In the genomic region with DNA sequence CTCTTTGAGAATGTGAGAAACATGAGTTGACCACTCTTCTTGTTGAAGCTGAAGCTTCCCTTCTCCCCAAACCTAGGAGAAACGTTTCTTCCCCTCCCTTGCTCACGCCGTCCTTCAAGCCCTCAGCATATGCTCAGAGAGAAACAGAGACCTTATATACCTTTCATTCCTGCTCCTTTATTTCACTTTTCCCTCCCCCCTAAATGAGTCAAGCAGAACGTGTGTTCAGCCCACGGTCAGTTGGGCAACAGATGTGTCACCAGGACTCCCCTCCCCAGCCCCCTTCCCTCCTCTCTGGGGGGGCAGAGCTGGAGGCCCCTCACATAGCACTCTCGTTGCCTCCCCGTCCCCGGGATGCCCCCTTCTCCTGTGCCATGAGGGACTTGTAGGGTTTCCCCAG, we compare ENCODE assay signal across 39 cellular contexts. TPM values are rescaled to one million over a fixed set of nuclear protein-coding genes. Genes with fewer than 3 reads are reported as not detected.
"Had no signal": no experiment of that assay in that cellular context is flagged by ENCODE, and none has a peak within 500 bp of the region (broad histone marks: within the 10 kb centered on the region; RNA-seq: fewer than 3 reads in every experiment).

No MANE protein-coding gene starts in this region.

- H3K36me3 ChIP-seq: adrenal gland, ascending aorta, brain microvascular endothelial cell, cardiac muscle cell had no signal

- H3K27me3 ChIP-seq: ascending aorta, body of pancreas, brain microvascular endothelial cell, cardiac muscle cell had no signal

- H3K4me1 ChIP-seq: adrenal gland, ascending aorta, body of pancreas had no signal

- ATAC-seq: activated naive CD4-positive, alpha-beta T cell treated with anti-CD3 and anti-CD28 coated beads, Interleukin-2, amount 50 U/mL, for 72 hours; activated naive CD8-positive, alpha-beta T cell treated with anti-CD3 and anti-CD28 coated beads, Interleukin-2, amount 50 U/mL, for 24 hours; activated T-cell treated with anti-CD3 and anti-CD28 coated beads, Interleukin-2, amount 50 U/mL, for 4 hours; activated T-cell treated with anti-CD3 and anti-CD28 coated beads, Interleukin-2, amount 50 U/mL, for 72 hours; activated T-helper 17 cell treated with anti-CD3 and anti-CD28 coated beads, Interleukin-2, amount 50 U/mL, for 72 hours; body of pancreas had no signal

- DNase-seq: activated effector memory CD4-positive, alpha-beta T cell treated with anti-CD3 and anti-CD28 coated beads, Interleukin-2, amount 50 U/mL, for 16 hours; activated effector memory CD4-positive, alpha-beta T cell treated with Interleukin-2 at 50 U/mL for 16 hours; activated gamma-delta T cell; activated gamma-delta T cell treated with Interleukin-2 at 50 U/mL for 16 hours; activated naive CD4-positive, alpha-beta T cell; activated naive CD4-positive, alpha-beta T cell treated with anti-CD3 and anti-CD28 coated beads for 36 hours; activated naive CD4-positive, alpha-beta T cell treated with anti-CD3 and anti-CD28 coated beads, Interleukin-2, amount 10 ng/mL, durations not matched to agents 7 days and 5 days; activated naive CD4-positive, alpha-beta T cell treated with anti-CD3 and anti-CD28 coated beads, Interleukin-2, amount 50 U/mL, for 16 hours; activated naive CD4-positive, alpha-beta T cell treated with Interleukin-2 at 50 U/mL for 16 hours; activated naive CD8-positive, alpha-beta T cell treated with anti-CD3 and anti-CD28 coated beads for 36 hours; activated naive CD8-positive, alpha-beta T cell treated with anti-CD3 and anti-CD28 coated beads, Interleukin-2, amount 10 ng/mL, durations not matched to agents 7 days and 5 days; activated naive CD8-positive, alpha-beta T cell treated with anti-CD3 and anti-CD28 coated beads, Interleukin-2, amount 50 U/mL, for 24 hours; activated T-cell treated with anti-CD3 and anti-CD28 coated beads, Interleukin-2, amount 50 U/mL, for 1 hour; activated T-cell treated with anti-CD3 and anti-CD28 coated beads, Interleukin-2, amount 50 U/mL, for 24 hours; activated T-cell treated with anti-CD3 and anti-CD28 coated beads, Interleukin-2, amount 50 U/mL, for 4 hours; activated T-cell treated with anti-CD3 and anti-CD28 coated beads, Interleukin-2, amount 50 U/mL, for 48 hours; activated T-cell treated with anti-CD3 and anti-CD28 coated beads, Interleukin-2, amount 50 U/mL, for 72 hours; adrenal gland; amniotic stem cell; amygdala; anterior cingulate cortex; aorta; body of pancreas; brain microvascular endothelial cell; caudate nucleus; central memory CD4-positive, alpha-beta T cell; cerebellar nuclear complex had no signal

- H3K27ac ChIP-seq: adrenal gland, ascending aorta, body of pancreas, brain microvascular endothelial cell, cardiac muscle cell had no signal

- H3K9me3 ChIP-seq: adrenal gland, ascending aorta, body of pancreas had no signal

- H3K4me3 ChIP-seq: adrenal gland, ascending aorta, body of pancreas, cardiac muscle cell had no signal

RNA-seq across cellular contexts. Expression of a gene that starts 8.6 kb away (rescaled TPM):
- total RNA-seq: activated naive CD4-positive, alpha-beta T cell treated with anti-CD3 and anti-CD28 coated beads for 36 hours; activated naive CD4-positive, alpha-beta T cell treated with anti-CD3 and anti-CD28 coated beads, Interleukin-2, amount 50 U/mL, for 72 hours; activated naive CD8-positive, alpha-beta T cell treated with anti-CD3 and anti-CD28 coated beads for 36 hours; activated naive CD8-positive, alpha-beta T cell treated with anti-CD3 and anti-CD28 coated beads, Interleukin-2, amount 10 ng/mL, durations not matched to agents 7 days and 5 days; activated T-cell treated with anti-CD3 and anti-CD28 coated beads, Interleukin-2, amount 50 U/mL, for 4 hours; activated T-cell treated with anti-CD3 and anti-CD28 coated beads, Interleukin-2, amount 50 U/mL, for 72 hours; activated T-helper 1 cell treated with anti-CD3 and anti-CD28 coated beads, Interleukin-12 subunit alpha, Interleukin-12 subunit beta, Interleukin-2, Interleukin-4 antibody, amounts not matched to agents 30 ng/mL and 10 ng/mL and 1 ng/mL, durations not matched to agents 14 hours and 24 hours and 36 hours; activated T-helper 17 cell treated with anti-CD3 and anti-CD28 coated beads, Interleukin-2, amount 50 U/mL, for 72 hours; activated T-helper 2 cell treated with anti-CD3 and anti-CD28 coated beads, Interferon-gamma antibody, Interleukin-2, Interleukin-4, amounts not matched to agents 10 μg/mL and 5 μg/mL and 100 μg/mL, durations not matched to agents 14 hours and 24 hours and 36 hours; adrenal gland; aorta; ascending aorta; astrocyte; body of pancreas; bronchial epithelial cell; cardiac muscle cell; cardiac septum; cerebellum; chondrocyte had no signal
- polyA plus RNA-seq: adipose tissue, adrenal gland, aorta, cardiac muscle cell had no signal

RNA-seq across cellular contexts. Expression of a gene that starts 29.8 kb away (rescaled TPM):
- total RNA-seq: activated naive CD4-positive, alpha-beta T cell treated with anti-CD3 and anti-CD28 coated beads for 36 hours; activated naive CD4-positive, alpha-beta T cell treated with anti-CD3 and anti-CD28 coated beads, Interleukin-2, amount 50 U/mL, for 72 hours; activated naive CD8-positive, alpha-beta T cell treated with anti-CD3 and anti-CD28 coated beads for 36 hours; activated naive CD8-positive, alpha-beta T cell treated with anti-CD3 and anti-CD28 coated beads, Interleukin-2, amount 10 ng/mL, durations not matched to agents 7 days and 5 days; activated T-cell treated with anti-CD3 and anti-CD28 coated beads, Interleukin-2, amount 50 U/mL, for 4 hours; activated T-cell treated with anti-CD3 and anti-CD28 coated beads, Interleukin-2, amount 50 U/mL, for 72 hours; activated T-helper 1 cell treated with anti-CD3 and anti-CD28 coated beads, Interleukin-12 subunit alpha, Interleukin-12 subunit beta, Interleukin-2, Interleukin-4 antibody, amounts not matched to agents 30 ng/mL and 10 ng/mL and 1 ng/mL, durations not matched to agents 14 hours and 24 hours and 36 hours; activated T-helper 17 cell treated with anti-CD3 and anti-CD28 coated beads, Interleukin-2, amount 50 U/mL, for 72 hours; activated T-helper 2 cell treated with anti-CD3 and anti-CD28 coated beads, Interferon-gamma antibody, Interleukin-2, Interleukin-4, amounts not matched to agents 10 μg/mL and 5 μg/mL and 100 μg/mL, durations not matched to agents 14 hours and 24 hours and 36 hours; adrenal gland; aorta; ascending aorta; body of pancreas; bronchial epithelial cell; cardiac septum; chondrocyte had no signal
- polyA plus RNA-seq: adipose tissue, adrenal gland had no signal
